In genomic region chr5:98774192-98775046, GRCh38 we compare ENCODE assay signal across 8 cellular contexts. TPM values are rescaled to one million over a fixed set of nuclear protein-coding genes. Genes with fewer than 3 reads are reported as not detected.
A peak's percentile ranks its signal among the peaks of the same experiment; 100 is the strongest.
DNase-seq lines count a peak whose midpoint lies in the region; ATAC-seq and TF ChIP-seq lines count a peak whose summit lies in the region.

No MANE protein-coding gene starts in this region.

- TF ChIP-seq CTCF in lower lobe of right lung (IDR thresholded peaks at IDR 0.05): no peak

- H3K27me3 ChIP-seq in duodenal mucosa (ENCODE audit: control insufficient read depth in 1 of 2, insufficient read depth in 2 of 2, low read length in 2 of 2) (peaks cover 0 to 7% of the 10 kb centered on the region in 2 donors), lower lobe of right lung (ENCODE audit: low read depth) (peaks cover 6% of the 10 kb centered on the region)

- H3K4me1 ChIP-seq in duodenal mucosa (ENCODE audit: control insufficient read depth in 1 of 2, insufficient read depth in 2 of 2, low read length in 2 of 2) (peaks cover 18 to 25% of the 10 kb centered on the region in 2 donors), lower lobe of right lung (peaks cover 58% of the 10 kb centered on the region)

- peak overlapping the region; percentile 76 to 79 for H3K9ac ChIP-seq in duodenal mucosa (ENCODE audit: low read depth in 1 of 2, low read length in 2 of 2)

- DNase-seq in NCI-H2227 (lab: John Stamatoyannopoulos, UW; ENCODE audit: unreplicated experiment): peak; percentile 59
- no peak for DNase-seq in NCI-H2227 treated with DMSO at 0.1 percent for 48 hours (lab: John Stamatoyannopoulos, UW)
- DNase-seq in NCI-H2029 (lab: John Stamatoyannopoulos, UW): peak; percentile 67
- DNase-seq in activated CD4-positive, alpha-beta T cell treated with anti-CD3 and anti-CD28 coated beads, Interleukin-2, amount 50 U/mL, for 1 hour: peak; percentile 52
- peak; percentile 81 for DNase-seq in lower lobe of right lung
- peak in 2 of 3 experiments; percentile 31 for DNase-seq in stimulated activated CD4-positive, alpha-beta T cell treated with anti-CD3 and anti-CD28 coated beads, TNF-alpha, amount 100 ng/mL, for 4 hours (ENCODE audit: low read depth in 3 of 3)

- no peaks in the 10 kb centered on the region for H3K9me3 ChIP-seq in duodenal mucosa (ENCODE audit: control insufficient read depth in 1 of 2, low read length in 2 of 2)
- no peaks in the 10 kb centered on the region for H3K9me3 ChIP-seq in lower lobe of right lung

- H3K4me3 ChIP-seq in duodenal mucosa (ENCODE audit: low read depth in 1 of 2, low read length in 2 of 2) (peak overlapping the region; percentile 72 to 89), lower lobe of right lung (peak overlapping the region; percentile 92)

- ATAC-seq in HG02759 (IDR thresholded peaks at IDR 0.05; ENCODE audit: unreplicated experiment) (peak; percentile 27), lower lobe of right lung (peak; percentile 34 to 46)

- intact Hi-C loops in lower lobe of right lung (cut with DNase I): no loop called here

- H3K36me3 ChIP-seq in duodenal mucosa (ENCODE audit: control insufficient read depth in 1 of 2, insufficient read depth in 2 of 2, low read length in 2 of 2) (no peaks in the 10 kb centered on the region), lower lobe of right lung (no peaks in the 10 kb centered on the region)

- H3K27ac ChIP-seq in duodenal mucosa (ENCODE audit: low read depth, low read length) (peak overlapping the region; percentile 74), lower lobe of right lung (peak overlapping the region; percentile 98)

RNA-seq across cellular contexts. Expression of gene RGMB, which starts 1.0 kb away (rescaled TPM):
- 22.9 TPM for total RNA-seq in lower lobe of right lung
